12 cellular contexts compared by ENCODE assay signal in the genomic region with DNA sequence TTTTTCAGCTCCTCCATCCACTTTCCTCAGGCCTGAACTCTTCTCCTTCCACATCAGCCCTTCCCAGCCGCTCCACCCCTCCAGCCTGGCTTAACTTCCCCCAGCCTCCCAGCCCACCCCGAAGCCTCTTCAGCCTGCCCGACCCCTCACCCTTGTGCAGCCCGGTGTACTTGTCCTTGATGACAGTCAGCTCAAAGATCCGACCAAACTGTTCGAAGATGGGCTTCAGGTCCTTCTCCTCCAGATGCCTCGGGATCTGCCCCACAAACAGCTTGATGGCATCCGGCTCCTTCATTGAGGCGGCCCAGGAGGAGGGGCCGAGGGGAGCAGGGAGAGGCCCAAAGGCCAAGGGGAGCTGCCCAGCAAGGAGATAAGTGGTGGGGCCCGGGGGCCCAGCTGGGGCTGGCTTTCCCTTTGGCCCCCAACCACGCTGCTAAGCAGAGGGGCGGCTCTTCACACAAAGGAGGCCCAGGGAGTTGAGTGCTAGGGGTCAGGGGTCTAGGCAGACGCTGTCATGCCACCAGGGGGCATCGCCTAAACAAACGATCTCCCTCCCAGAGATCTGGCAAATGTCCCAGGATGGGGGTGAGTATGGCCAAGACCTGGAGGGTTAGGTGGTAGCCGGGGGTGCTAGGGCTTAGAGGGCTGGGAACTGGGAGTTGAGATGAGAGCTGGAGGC. TPM values are rescaled to one million over a fixed set of nuclear protein-coding genes. Genes with fewer than 3 reads are reported as not detected.
DNase-seq lines count a peak whose midpoint lies in the region; ATAC-seq and TF ChIP-seq lines count a peak whose summit lies in the region.
"Had no signal": no experiment of that assay in that cellular context is flagged by ENCODE, and none has a peak within 500 bp of the region (broad histone marks: within the 10 kb centered on the region; RNA-seq: fewer than 3 reads in every experiment).

No MANE protein-coding gene starts in this region.

- POLR2A ChIA-PET in HEK293T (lab: Yijun Ruan, JAX): interaction anchor here (0.9 kb wide), 1 partner anchor 17 kb away, joined by 3 read pairs; no protein-coding TSS in a partner anchor

- H3K4ac ChIP-seq in neuronal stem cell (ENCODE audit: low read length): no peak overlapping the region

- no peak overlapping the region for H2AK5ac ChIP-seq in neuronal stem cell (ENCODE audit: low read depth, low read length)

- H2BK120ac ChIP-seq in neuronal stem cell (ENCODE audit: low read depth, low read length): no peak overlapping the region

- peaks cover 10% of the 10 kb centered on the region for H3K36me3 Mint-ChIP-seq in brain
- H3K36me3 Mint-ChIP-seq: activated naive CD4-positive, alpha-beta T cell treated with anti-CD3 and anti-CD28 coated beads, Interleukin-2, amount 50 U/mL, for 24 hours; IgD-negative memory B cell had no signal

- TF ChIP-seq CTCF in brain (conservative IDR thresholded peaks at IDR 0.05) (peak in 1 of 2 experiments; percentile 53), thyroid gland (IDR thresholded peaks at IDR 0.05) (no peak)

- no peak overlapping the region for H2BK12ac ChIP-seq in neuronal stem cell (ENCODE audit: low read length)

- peak overlapping the region; percentile 78 to 99 (median 90) for H3K27ac Mint-ChIP-seq in brain
- H3K27ac Mint-ChIP-seq: activated naive CD4-positive, alpha-beta T cell treated with anti-CD3 and anti-CD28 coated beads, Interleukin-2, amount 50 U/mL, for 24 hours; IgD-negative memory B cell had no signal

- H3K4me2 ChIP-seq in neuronal stem cell (ENCODE audit: insufficient read depth, low read length, poor library complexity, severe bottlenecking): peak overlapping the region; percentile 72

- no peaks in the 10 kb centered on the region for H3K79me1 ChIP-seq in neuronal stem cell (ENCODE audit: low read depth, low read length)

- no peak overlapping the region for H4K91ac ChIP-seq in neuronal stem cell (ENCODE audit: low read depth, low read length, poor library complexity)

- ATAC-seq in GM18520 (IDR thresholded peaks at IDR 0.05; ENCODE audit: unreplicated experiment): no peak
- ATAC-seq in GM18858 (IDR thresholded peaks at IDR 0.05; ENCODE audit: unreplicated experiment): no peak
- ATAC-seq: GM12878 had no signal

- intact Hi-C loops in thyroid gland (cut with DNase I): no loop called here

- H3K4me1 Mint-ChIP-seq in brain: peaks cover 96% of the 10 kb centered on the region

- no peak overlapping the region for H3K9ac ChIP-seq in neuronal stem cell (ENCODE audit: low read depth, low read length, poor library complexity)
- H3K9ac ChIP-seq: GM23248 had no signal

- TF ChIP-seq POLR2A in thyroid gland (IDR thresholded peaks at IDR 0.05): no peak

- peak overlapping the region; percentile 83 to 92 (median 86) for H3K4me3 Mint-ChIP-seq in brain
- H3K4me3 Mint-ChIP-seq: activated naive CD4-positive, alpha-beta T cell treated with anti-CD3 and anti-CD28 coated beads, Interleukin-2, amount 50 U/mL, for 24 hours; IgD-negative memory B cell had no signal

- H3K36me3 ChIP-seq in neuronal stem cell (replicated peaks in 1 of 2; ENCODE audit: control insufficient read depth in 2 of 2, insufficient read depth in 2 of 2, low read length in 2 of 2) (peaks cover 0 to 1% of the 10 kb centered on the region in 2 donors), thyroid gland (no peaks in the 10 kb centered on the region)

- WGBS in neuronal stem cell (ENCODE audit: extremely low coverage in 2 of 2, insufficient read length in 2 of 2, insufficient replicate concordance in 1 of 2), 2 donors: no CpG with 5 or more reads among the region's 17 CpGs
- WGBS in thyroid gland, 2 donors: 31 to 33% methylated on average over 13 to 17 of the region's 17 CpGs

- H4K8ac ChIP-seq in neuronal stem cell (ENCODE audit: low read depth, low read length): no peak overlapping the region

- no peak overlapping the region for H3K14ac ChIP-seq in neuronal stem cell (ENCODE audit: low read length)

- peak; percentile 42 for DNase-seq in HEK293T (ENCODE audit: extremely low spot score)
- peak; percentile 18 for DNase-seq in NCI-H2081 treated with DMSO at 0.1 percent for 48 hours (lab: John Stamatoyannopoulos, UW)
- DNase-seq in neuronal stem cell (ENCODE audit: low spot score): peak; percentile 61
- no peak for DNase-seq in thyroid gland
- DNase-seq: GM23248 had no signal

- peak overlapping the region; percentile 43 for H2AFZ ChIP-seq in neuronal stem cell (ENCODE audit: low read length)
- H2AFZ ChIP-seq: GM23248 had no signal

- H3K27ac ChIP-seq in neuronal stem cell (replicated peaks; ENCODE audit: low read length): no peak overlapping the region
- no peak overlapping the region for H3K27ac ChIP-seq in thyroid gland
- H3K27ac ChIP-seq: GM23248 had no signal

- H3K4me1 ChIP-seq in neuronal stem cell (ENCODE audit: control insufficient read depth in 2 of 2, insufficient read depth in 1 of 2, low read depth in 1 of 2, low read length in 2 of 2) (peaks cover 37 to 38% of the 10 kb centered on the region in 2 donors), thyroid gland (peaks cover 0 to 18% of the 10 kb centered on the region in 2 donors)

- peaks cover 0 to 8% (median 2%) of the 10 kb centered on the region in 5 experiments for H3K9me3 Mint-ChIP-seq in brain
- H3K9me3 Mint-ChIP-seq: activated naive CD4-positive, alpha-beta T cell treated with anti-CD3 and anti-CD28 coated beads, Interleukin-2, amount 50 U/mL, for 24 hours; IgD-negative memory B cell had no signal

- H3K23ac ChIP-seq in neuronal stem cell (ENCODE audit: low read depth, low read length, poor library complexity): no peak overlapping the region

- CTCF ChIA-PET in HEK293T (lab: Yijun Ruan, JAX): interaction anchor here (0.6 to 0.7 kb wide), 2 partner anchors 18 to 26 kb away, joined by 3 to 5 read pairs; no protein-coding TSS in a partner anchor

- no peak overlapping the region for H2BK15ac ChIP-seq in neuronal stem cell (ENCODE audit: low read length)

- H3K27me3 Mint-ChIP-seq in brain: peaks cover 7% of the 10 kb centered on the region

- no peak overlapping the region for H2BK5ac ChIP-seq in neuronal stem cell (ENCODE audit: low read length)

- no peak overlapping the region for H3K18ac ChIP-seq in neuronal stem cell (ENCODE audit: low read length)

- peaks cover 0 to 47% (median 0%) of the 10 kb centered on the region in 3 experiments for H3K27me3 ChIP-seq in neuronal stem cell (ENCODE audit: control insufficient read depth in 3 of 3, insufficient read depth in 3 of 3, low read depth in 1 of 3, low read length in 3 of 3)
- peaks cover 9% of the 10 kb centered on the region for H3K27me3 ChIP-seq in thyroid gland

- H3K9me3 ChIP-seq in neuronal stem cell (replicated peaks in 1 of 2; ENCODE audit: control insufficient read depth in 2 of 2, insufficient read depth in 1 of 2, low read depth in 1 of 2, low read length in 2 of 2) (peaks cover 2 to 5% of the 10 kb centered on the region in 2 donors), thyroid gland (no peaks in the 10 kb centered on the region)

- H3K4me3 ChIP-seq in neuronal stem cell (ENCODE audit: low read length in 2 of 2) (peak overlapping the region; percentile 44 to 77), thyroid gland (replicated peaks in 1 of 3) (no peak overlapping the region)
- H3K4me3 ChIP-seq: GM12878, GM23248 had no signal

TF ChIP-seq in HEK293T, 16 proteins besides CTCF, POLR2A, EP300 and RAD21:
- TF ChIP-seq ELF4 (IDR thresholded peaks at IDR 0.05) (no peak), FOXA1 (IDR thresholded peaks at IDR 0.05) (no peak)
- TF ChIP-seq, protein P1, sequence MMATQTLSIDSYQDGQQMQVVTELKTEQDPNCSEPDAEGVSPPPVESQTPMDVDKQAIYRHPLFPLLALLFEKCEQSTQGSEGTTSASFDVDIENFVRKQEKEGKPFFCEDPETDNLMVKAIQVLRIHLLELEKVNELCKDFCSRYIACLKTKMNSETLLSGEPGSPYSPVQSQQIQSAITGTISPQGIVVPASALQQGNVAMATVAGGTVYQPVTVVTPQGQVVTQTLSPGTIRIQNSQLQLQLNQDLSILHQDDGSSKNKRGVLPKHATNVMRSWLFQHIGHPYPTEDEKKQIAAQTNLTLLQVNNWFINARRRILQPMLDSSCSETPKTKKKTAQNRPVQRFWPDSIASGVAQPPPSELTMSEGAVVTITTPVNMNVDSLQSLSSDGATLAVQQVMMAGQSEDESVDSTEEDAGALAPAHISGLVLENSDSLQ (IDR thresholded peaks at IDR 0.05): no peak

RNA-seq across cellular contexts. Expression of a gene that starts 0.7 kb away (rescaled TPM):
- 67.5 TPM for polyA plus RNA-seq in brain (ENCODE audit: insufficient read depth, low read depth, low replicate concordance)
- polyA plus RNA-seq in neuronal stem cell (2013, experiment 1 of 2): 4.7 TPM
- polyA plus RNA-seq in neuronal stem cell (2013, experiment 2 of 2): 5.0 TPM
- 1 to 10 TPM in 1 of 4 donors, not detected in 3; 1.4 TPM for total RNA-seq in thyroid gland
- total RNA-seq: GM12878, GM23248, mononuclear cell had no signal
- polyA plus RNA-seq: GM23248, IgD-negative memory B cell had no signal

RNA-seq across cellular contexts. Expression of a gene that starts 5.5 kb away (rescaled TPM):
- polyA plus RNA-seq in brain (ENCODE audit: insufficient read depth, low read depth, low replicate concordance): 7.2 TPM
- polyA plus RNA-seq in neuronal stem cell (2013, experiment 1 of 2): 1.5 TPM
- polyA plus RNA-seq in neuronal stem cell (2013, experiment 2 of 2): 0.40 TPM
- not detected for total RNA-seq in thyroid gland
- total RNA-seq: GM12878, GM23248, mononuclear cell had no signal
- polyA plus RNA-seq: GM12878, IgD-negative memory B cell had no signal

RNA-seq across cellular contexts. Expression of a gene that starts 47.4 kb away (rescaled TPM):
- polyA plus RNA-seq in brain (ENCODE audit: insufficient read depth, low read depth, low replicate concordance): 105 TPM
- polyA plus RNA-seq in neuronal stem cell (2013, experiment 1 of 2): 75.7 TPM
- polyA plus RNA-seq in neuronal stem cell (2013, experiment 2 of 2): 74.2 TPM
- total RNA-seq in thyroid gland: 10 to 100 TPM; 57.2 to 66.5 (median 61.8) TPM

Comparison
In these comparisons a context has a peak if more than half of its experiments do, and no peak if none do; other contexts are left out.
1. DNase-seq: peak in HEK293T (single experiment), NCI-H2081 treated with DMSO at 0.1 percent for 48 hours (single experiment) and neuronal stem cell (single experiment); none in thyroid gland (0 of 2).
2. H3K4me3 ChIP-seq: peak in neuronal stem cell (2 of 2); none in thyroid gland (0 of 3).